Comparison of ENCODE assay signal across 2 cellular contexts in the genomic region with DNA sequence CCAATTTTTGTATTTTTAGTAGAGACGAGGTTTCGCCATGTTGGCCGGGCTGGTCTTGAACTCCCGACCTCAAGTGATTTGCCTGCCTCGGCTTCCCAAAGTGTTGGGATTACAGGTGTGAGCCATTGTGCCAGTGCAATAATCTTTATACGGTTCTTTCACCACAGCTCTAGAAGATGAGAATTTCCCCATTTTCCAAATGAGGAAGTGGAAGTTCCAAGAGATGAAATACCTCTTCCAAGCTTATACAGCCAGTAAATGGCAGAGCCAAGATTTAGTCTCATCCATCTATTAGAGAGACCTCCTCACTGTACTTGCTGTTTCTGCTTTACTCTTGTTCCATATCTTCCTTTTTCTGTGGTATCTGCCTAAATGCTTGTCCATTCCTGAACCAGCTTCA.
TF ChIP-seq lines count a peak whose summit lies in the region.

No MANE protein-coding gene starts in this region.

TF ChIP-seq in IMR-90, 13 proteins besides CTCF, POLR2A, EP300 and RAD21:
- TF ChIP-seq, protein P1, sequence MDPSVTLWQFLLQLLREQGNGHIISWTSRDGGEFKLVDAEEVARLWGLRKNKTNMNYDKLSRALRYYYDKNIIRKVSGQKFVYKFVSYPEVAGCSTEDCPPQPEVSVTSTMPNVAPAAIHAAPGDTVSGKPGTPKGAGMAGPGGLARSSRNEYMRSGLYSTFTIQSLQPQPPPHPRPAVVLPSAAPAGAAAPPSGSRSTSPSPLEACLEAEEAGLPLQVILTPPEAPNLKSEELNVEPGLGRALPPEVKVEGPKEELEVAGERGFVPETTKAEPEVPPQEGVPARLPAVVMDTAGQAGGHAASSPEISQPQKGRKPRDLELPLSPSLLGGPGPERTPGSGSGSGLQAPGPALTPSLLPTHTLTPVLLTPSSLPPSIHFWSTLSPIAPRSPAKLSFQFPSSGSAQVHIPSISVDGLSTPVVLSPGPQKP (IDR thresholded peaks at IDR 0.05; ENCODE audit: borderline replicate concordance, low read depth, low read length): no peak
- no peak for TF ChIP-seq SMC3 (IDR thresholded peaks at IDR 0.05; ENCODE audit: low read depth, low read length)
- no peak for TF ChIP-seq MAFK (IDR thresholded peaks at IDR 0.05; ENCODE audit: low read depth, low read length)
- no peak for TF ChIP-seq FOS (IDR thresholded peaks at IDR 0.05; ENCODE audit: low read depth, low read length)
- TF ChIP-seq RCOR1 (IDR thresholded peaks at IDR 0.05; ENCODE audit: insufficient replicate concordance, low read length): no peak
- TF ChIP-seq, protein P2, sequence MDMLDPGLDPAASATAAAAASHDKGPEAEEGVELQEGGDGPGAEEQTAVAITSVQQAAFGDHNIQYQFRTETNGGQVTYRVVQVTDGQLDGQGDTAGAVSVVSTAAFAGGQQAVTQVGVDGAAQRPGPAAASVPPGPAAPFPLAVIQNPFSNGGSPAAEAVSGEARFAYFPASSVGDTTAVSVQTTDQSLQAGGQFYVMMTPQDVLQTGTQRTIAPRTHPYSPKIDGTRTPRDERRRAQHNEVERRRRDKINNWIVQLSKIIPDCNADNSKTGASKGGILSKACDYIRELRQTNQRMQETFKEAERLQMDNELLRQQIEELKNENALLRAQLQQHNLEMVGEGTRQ (IDR thresholded peaks at IDR 0.05; ENCODE audit: low read depth, low read length): no peak
- no peak for TF ChIP-seq CEBPB (IDR thresholded peaks at IDR 0.05; ENCODE audit: low read depth, low read length)
- no peak for TF ChIP-seq NFE2L2 (IDR thresholded peaks at IDR 0.05; ENCODE audit: low read depth, low read length)
- no peak for TF ChIP-seq MAZ (IDR thresholded peaks at IDR 0.05; ENCODE audit: borderline replicate concordance, low read depth, low read length)

TF ChIP-seq in K562, 482 proteins besides CTCF, POLR2A, EP300 and RAD21 (continued from another document):
- peak; percentile 67 for TF ChIP-seq SPI1 (IDR thresholded peaks at IDR 0.05; ENCODE audit: borderline replicate concordance, low read depth, low read length)
